Comparison of ENCODE assay signal across 23 cellular contexts in genomic region chr1:35490250-35490649, GRCh38.
DNase-seq lines count a peak whose midpoint lies in the region; ATAC-seq, FAIRE-seq and TF ChIP-seq lines count a peak whose summit lies in the region.
"Had no signal": no experiment of that assay in that cellular context is flagged by ENCODE, and none has a peak within 500 bp of the region (broad histone marks: within the 10 kb centered on the region; RNA-seq: fewer than 3 reads in every experiment).

No MANE protein-coding gene starts in this region.

- no peak overlapping the region for H2AFZ ChIP-seq in osteoblast (ENCODE audit: low read length)

- H3K27me3 ChIP-seq in osteoblast (ENCODE audit: insufficient read depth, low read length) = no peaks in the 10 kb centered on the region
- H3K27me3 ChIP-seq: BLaER1 treated with 17β-estradiol and CSF1 and Interleukin-3, amounts not matched to agents 10 nM and 100 nM had no signal

- no peak overlapping the region for H3K4me2 ChIP-seq in osteoblast (ENCODE audit: insufficient read depth, low read length)
- H3K4me2 ChIP-seq: A549; BLaER1 treated with 17β-estradiol and CSF1 and Interleukin-3, amounts not matched to agents 10 nM and 100 nM had no signal

- TF ChIP-seq CTCF in osteoblast (IDR thresholded peaks at IDR 0.05; ENCODE audit: extremely low read depth, low read depth, low read length) = no peak

- no peak for ATAC-seq in HG03175 (IDR thresholded peaks at IDR 0.05; ENCODE audit: unreplicated experiment)
- ATAC-seq: A549; CD8-positive, alpha-beta T cell; GM12878 had no signal

- H3K36me3 ChIP-seq in osteoblast (ENCODE audit: insufficient read depth, low read length) = peaks cover 3% of the 10 kb centered on the region

- no peak overlapping the region for H3K27ac ChIP-seq in osteoblast (ENCODE audit: low read depth, low read length)
- H3K27ac ChIP-seq: A549; BLaER1 treated with 17β-estradiol and CSF1 and Interleukin-3, amounts not matched to agents 10 nM and 100 nM; C4-2B had no signal

- no peaks in the 10 kb centered on the region for H3K4me1 ChIP-seq in osteoblast (ENCODE audit: insufficient read depth, low read length)
- H3K4me1 ChIP-seq: A549 had no signal

- no peak overlapping the region for H3K4me3 ChIP-seq in osteoblast (ENCODE audit: insufficient read depth, low read length)
- H3K4me3 ChIP-seq: A549; BLaER1 treated with 17β-estradiol and CSF1 and Interleukin-3, amounts not matched to agents 10 nM and 100 nM; GM12878 had no signal

- H4K20me1 ChIP-seq in osteoblast (ENCODE audit: insufficient read depth, low read length) = no peaks in the 10 kb centered on the region
- H4K20me1 ChIP-seq: BLaER1 treated with 17β-estradiol and CSF1 and Interleukin-3, amounts not matched to agents 10 nM and 100 nM had no signal

- peak; percentile 55 for FAIRE-seq in G401.6 (lab: Jason Lieb, UNC)
- FAIRE-seq in TTC549 (lab: Jason Lieb, UNC) = peak; percentile 26
- FAIRE-seq in frontal cortex (lab: Jason Lieb, UNC) = peak; percentile 40
- FAIRE-seq: A549, D721Med, GM12892, GM18507 had no signal

- no peaks in the 10 kb centered on the region for H3K79me2 ChIP-seq in osteoblast (ENCODE audit: insufficient read depth, low read length)

- no peaks in the 10 kb centered on the region for H3K9me3 ChIP-seq in osteoblast (ENCODE audit: low read depth, low read length)
- H3K9me3 ChIP-seq: A549 had no signal

- DNase-seq in frontal cortex (ENCODE audit: low spot score in 2 of 2) (no peak), osteoblast (ENCODE audit: insufficient read length, low spot score, missing footprints) (peak; percentile 17), anterior cingulate cortex (lab: John Stamatoyannopoulos, UW) (no peak), iPS-NIHi7 (ENCODE audit: extremely low spot score) (no peak)
- no peak for DNase-seq in stimulated activated CD4-positive, alpha-beta T cell treated with anti-CD3 and anti-CD28 coated beads, Interleukin-2, amount 100 ng/mL, for 48 hours
- DNase-seq: 8988T; AML-193; Caco-2; Calu3; CD4-positive, alpha-beta T cell; CD8-positive, alpha-beta T cell; DMS79 treated with DMSO at 0.1 percent for 48 hours; GDM1 had no signal
